1 cellular context compared by ENCODE assay signal in the genomic region with DNA sequence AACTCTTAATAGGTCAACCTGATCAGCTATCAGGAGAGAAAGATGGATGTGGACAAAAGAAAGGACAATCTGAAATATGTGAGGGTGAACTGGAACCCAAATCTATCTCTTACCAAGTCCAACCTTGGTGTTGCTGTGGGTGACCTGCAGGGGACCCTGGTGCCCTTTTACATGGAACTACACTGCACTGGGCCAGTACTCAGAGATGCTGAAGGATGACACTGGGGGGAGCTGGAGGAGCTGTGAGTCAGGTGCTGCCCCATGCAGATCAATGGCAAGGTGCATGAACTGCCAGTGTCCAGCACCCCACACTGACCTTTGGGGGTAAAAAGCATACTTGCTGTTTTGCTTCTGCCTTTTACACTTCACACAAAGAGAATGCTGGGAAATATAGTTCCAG.
TF ChIP-seq lines count a peak whose summit lies in the region.

No MANE protein-coding gene starts in this region.

TF ChIP-seq in HEK293, 187 proteins besides CTCF, POLR2A, EP300 and RAD21 (continued from another document):
- TF ChIP-seq GLIS1 (tag by site-specific recombination; IDR thresholded peaks at IDR 0.05) (no peak), ZBTB21 (tag by site-specific recombination; IDR thresholded peaks at IDR 0.05) (no peak), ZNF174 (tag by site-specific recombination; IDR thresholded peaks at IDR 0.05) (no peak)
